In the genomic region with DNA sequence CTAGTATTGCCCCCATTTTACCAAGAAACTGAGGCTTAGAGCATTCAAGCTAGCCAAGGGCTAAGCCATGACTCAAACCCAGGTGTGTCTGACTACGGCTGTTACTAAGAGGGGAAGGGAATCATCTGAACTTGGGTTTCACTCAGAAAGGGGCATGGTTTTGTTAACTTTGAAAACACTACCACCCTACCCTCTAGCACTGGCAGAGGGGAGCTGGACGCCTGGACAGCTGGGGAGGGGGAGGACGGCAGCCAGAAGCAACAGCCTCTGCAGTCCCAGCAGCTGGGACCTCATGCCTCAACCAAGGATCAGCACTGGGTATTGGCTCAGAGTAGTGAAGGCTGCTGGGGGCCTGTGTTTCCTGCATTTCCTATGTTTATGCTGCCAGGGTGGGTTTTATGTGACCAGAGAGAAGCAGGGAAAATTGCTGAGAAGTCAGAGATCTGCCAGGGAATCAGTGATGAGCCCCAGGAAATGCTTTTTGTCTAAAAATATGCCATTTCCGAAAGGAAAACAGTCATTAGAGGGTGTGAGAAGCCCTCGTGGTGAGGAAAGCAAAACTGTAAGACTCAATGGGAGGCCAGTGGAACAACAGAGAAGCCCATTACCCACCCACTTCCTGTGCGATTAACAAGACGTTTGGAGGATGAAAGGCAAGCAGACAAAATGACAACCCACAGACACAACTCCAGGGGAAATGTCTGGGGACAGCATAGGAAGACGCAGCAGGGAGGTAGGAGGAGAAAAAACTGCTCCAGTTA, we compare ENCODE assay signal across 10 cellular contexts.
DNase-seq lines count a peak whose midpoint lies in the region; ATAC-seq lines count a peak whose summit lies in the region.
"Had no signal": no experiment of that assay in that cellular context is flagged by ENCODE, and none has a peak within 500 bp of the region (broad histone marks: within the 10 kb centered on the region; RNA-seq: fewer than 3 reads in every experiment).

No MANE protein-coding gene starts in this region.

- no peak for ATAC-seq in GM18520 (IDR thresholded peaks at IDR 0.05; ENCODE audit: unreplicated experiment)
- ATAC-seq in GM19324 (IDR thresholded peaks at IDR 0.05; ENCODE audit: low FRiP score, unreplicated experiment): no peak
- ATAC-seq: Panc1 had no signal

- peak in 5 of 6 experiments; percentile 4 to 71 (median 66) for DNase-seq in stimulated activated naive CD4-positive, alpha-beta T cell (lab: John Stamatoyannopoulos, UW)
- DNase-seq in stimulated activated naive CD4-positive, alpha-beta T cell treated with Interleukin-2 at 50 U/mL for 16 hours (lab: John Stamatoyannopoulos, UW): no peak
- DNase-seq in activated CD4-positive, alpha-beta T cell treated with anti-CD3 and anti-CD28 coated beads, Interleukin-2, amount 50 U/mL, for 1 hour: peak; percentile 16
- DNase-seq in iris pigment epithelial cell (ENCODE audit: low read depth): peak; percentile 42
- DNase-seq in GM03348 (ENCODE audit: low spot score): no peak
- no peak for DNase-seq in SIG-M5 (lab: John Stamatoyannopoulos, UW)
- DNase-seq: uterus had no signal

Comparison
In these comparisons a context has a peak if more than half of its experiments do, and no peak if none do; other contexts are left out.
1. DNase-seq: peak in stimulated activated naive CD4-positive, alpha-beta T cell (5 of 6), activated CD4-positive, alpha-beta T cell treated with anti-CD3 and anti-CD28 coated beads, Interleukin-2, amount 50 U/mL, for 1 hour (single experiment) and iris pigment epithelial cell (single experiment); none in stimulated activated naive CD4-positive, alpha-beta T cell treated with Interleukin-2 at 50 U/mL for 16 hours (single experiment), GM03348 (single experiment) and SIG-M5 (single experiment).